In the genomic region with DNA sequence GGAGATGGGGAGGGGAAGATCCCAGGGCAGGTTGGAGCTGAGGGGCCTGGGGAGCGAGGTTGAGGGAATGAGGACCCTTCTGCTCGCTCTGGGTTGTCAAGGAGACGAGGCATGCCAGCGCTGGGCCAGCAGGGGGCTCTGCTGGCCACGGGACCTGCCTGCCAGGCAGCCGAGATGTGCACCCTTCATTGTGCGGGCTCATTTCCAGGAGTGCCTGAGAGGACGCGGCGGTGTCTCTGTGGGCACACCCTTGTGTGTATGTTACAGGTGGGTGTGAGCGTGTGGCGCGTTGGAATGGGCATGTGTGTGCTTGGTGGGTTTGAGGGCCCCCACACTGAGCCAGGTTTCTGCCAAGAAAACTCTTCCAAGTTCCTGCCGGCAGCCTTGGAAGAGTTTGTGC, we compare ENCODE assay signal across 8 cellular contexts. TPM values are rescaled to one million over a fixed set of nuclear protein-coding genes. Genes with fewer than 3 reads are reported as not detected.
DNase-seq lines count a peak whose midpoint lies in the region; ATAC-seq and TF ChIP-seq lines count a peak whose summit lies in the region.

No MANE protein-coding gene starts in this region.

- peak overlapping the region in 9 of 11 experiments; percentile 24 to 53 (median 42); a peak in 14 of 22 replicates for H3K4me2 ChIP-seq in BLaER1 treated with 17β-estradiol and CSF1 and Interleukin-3, amounts not matched to agents 10 nM and 100 nM
- peak overlapping the region; percentile 44 for H3K4me2 ChIP-seq in HCT116 (ENCODE audit: low read length)

- intact Hi-C loops in HCT116 (cut with micrococcal nuclease): loop anchor here (1.0 kb wide), 1 partner anchor 41 kb away; no protein-coding TSS in a partner anchor

- H3K9me3 Mint-ChIP-seq in endodermal cell: no peaks in the 10 kb centered on the region
- H3K9me3 Mint-ChIP-seq in stimulated activated memory B cell treated with anti-CD40 and anti-IgM and Interleukin-4, amounts not matched to agents 10 μg/mL and 1 μg/mL and 100 μg/mL, for 72 hours: no peaks in the 10 kb centered on the region

- RAD21 ChIA-PET in HCT116 (lab: Charles Lee; ENCODE audit: low non-redundant PET in 1 of 2, low total read pairs in 2 of 2, uncharacterized antibody in 2 of 2, unreplicated experiment in 2 of 2): no interaction called here

- peaks cover 0 to 41% (median 26%) of the 10 kb centered on the region in 11 experiments; a peak in 15 of 22 replicates for H3K36me3 ChIP-seq in BLaER1 treated with 17β-estradiol and CSF1 and Interleukin-3, amounts not matched to agents 10 nM and 100 nM
- H3K36me3 ChIP-seq in HCT116 (ENCODE audit: control insufficient read depth in 1 of 2, insufficient read depth in 2 of 2, low read length in 2 of 2) (no peaks in the 10 kb centered on the region), endodermal cell (ENCODE audit: control insufficient read depth, insufficient read depth, low read length) (no peaks in the 10 kb centered on the region), muscle layer of colon (ENCODE audit: insufficient read depth, low read length) (no peaks in the 10 kb centered on the region)

- peaks cover 66 to 82% (median 80%) of the 10 kb centered on the region in 10 experiments for H3K4me1 ChIP-seq in BLaER1 treated with 17β-estradiol and CSF1 and Interleukin-3, amounts not matched to agents 10 nM and 100 nM
- H3K4me1 ChIP-seq in HCT116 (ENCODE audit: control insufficient read depth in 1 of 2, insufficient read depth in 2 of 2, low read length in 2 of 2): peaks cover 36 to 50% of the 10 kb centered on the region in 2 experiments
- no peaks in the 10 kb centered on the region for H3K4me1 ChIP-seq in endodermal cell (ENCODE audit: control insufficient read depth, insufficient read depth, low read length)
- H3K4me1 ChIP-seq in muscle layer of colon (ENCODE audit: insufficient read depth, low read length): peaks cover 49% of the 10 kb centered on the region

- H3K4me1 Mint-ChIP-seq in endodermal cell: no peaks in the 10 kb centered on the region
- peaks cover 6% of the 10 kb centered on the region for H3K4me1 Mint-ChIP-seq in stimulated activated memory B cell treated with anti-CD40 and anti-IgM and Interleukin-4, amounts not matched to agents 10 μg/mL and 1 μg/mL and 100 μg/mL, for 72 hours

- no peak overlapping the region for H3K27ac Mint-ChIP-seq in endodermal cell
- H3K27ac Mint-ChIP-seq in stimulated activated memory B cell treated with anti-CD40 and anti-IgM and Interleukin-4, amounts not matched to agents 10 μg/mL and 1 μg/mL and 100 μg/mL, for 72 hours: no peak overlapping the region

- peak; percentile 98 for TF ChIP-seq RAD21 in HCT116 (IDR thresholded peaks at IDR 0.05; ENCODE audit: low read depth)

- H2AFZ ChIP-seq in HCT116 (ENCODE audit: low read depth, low read length, poor library complexity, severe bottlenecking): no peak overlapping the region

- CTCF ChIA-PET in HCT116 (lab: Charles Lee): interaction anchor here (0.6 to 1.8 kb wide), 4 partner anchors 15 to 219 kb away, joined by 3 to 5 read pairs (median 4); no protein-coding TSS in a partner anchor

- H3K9me3 ChIP-seq in BLaER1 treated with 17β-estradiol and CSF1 and Interleukin-3, amounts not matched to agents 10 nM and 100 nM (replicated peaks in 1 of 11): no peaks in the 10 kb centered on the region
- no peaks in the 10 kb centered on the region for H3K9me3 ChIP-seq in HCT116 (ENCODE audit: control insufficient read depth in 1 of 2, insufficient read depth in 1 of 2, low read depth in 1 of 2, low read length in 2 of 2)
- H3K9me3 ChIP-seq in endodermal cell (ENCODE audit: control insufficient read depth, low read length): no peaks in the 10 kb centered on the region
- H3K9me3 ChIP-seq in muscle layer of colon (ENCODE audit: low read length): no peaks in the 10 kb centered on the region

- ATAC-seq in HCT116: peak; percentile 92
- peak; percentile 74 for ATAC-seq in stimulated activated memory B cell treated with anti-CD40 and anti-IgM and Interleukin-4, amounts not matched to agents 10 μg/mL and 1 μg/mL and 100 μg/mL, for 72 hours
- no peak for ATAC-seq in GM21390 (IDR thresholded peaks at IDR 0.05; ENCODE audit: unreplicated experiment)

- H3K27ac ChIP-seq in BLaER1 treated with 17β-estradiol and CSF1 and Interleukin-3, amounts not matched to agents 10 nM and 100 nM: no peak overlapping the region
- H3K27ac ChIP-seq in HCT116 (ENCODE audit: low read depth, low read length) (no peak overlapping the region; the same call in 1 of the 2 replicates), endodermal cell (ENCODE audit: low read depth, low read length) (no peak overlapping the region), muscle layer of colon (ENCODE audit: low read depth, low read length) (peak overlapping the region; percentile 27)

- peaks cover 39 to 100% (median 85%) of the 10 kb centered on the region in 11 experiments; a peak in 21 of 22 replicates for H4K20me1 ChIP-seq in BLaER1 treated with 17β-estradiol and CSF1 and Interleukin-3, amounts not matched to agents 10 nM and 100 nM
- no peaks in the 10 kb centered on the region for H4K20me1 ChIP-seq in HCT116 (ENCODE audit: insufficient read depth)

- H3K9ac ChIP-seq in BLaER1 treated with 17β-estradiol and CSF1 and Interleukin-3, amounts not matched to agents 10 nM and 100 nM: peak overlapping the region in 2 of 11 experiments; percentile 1 to 3; a peak in 1 of 22 replicates
- H3K9ac ChIP-seq in HCT116 (ENCODE audit: low read length): no peak overlapping the region
- no peak overlapping the region for H3K9ac ChIP-seq in endodermal cell (ENCODE audit: extremely low read depth, low read length, poor library complexity, severe bottlenecking)
- no peak overlapping the region for H3K9ac ChIP-seq in muscle layer of colon (ENCODE audit: low read length)

- H3K36me3 Mint-ChIP-seq in endodermal cell (ENCODE audit: low read depth): no peaks in the 10 kb centered on the region
- no peaks in the 10 kb centered on the region for H3K36me3 Mint-ChIP-seq in stimulated activated memory B cell treated with anti-CD40 and anti-IgM and Interleukin-4, amounts not matched to agents 10 μg/mL and 1 μg/mL and 100 μg/mL, for 72 hours

- TF ChIP-seq POLR2A in HCT116 (IDR thresholded peaks at IDR 0.05; ENCODE audit: borderline replicate concordance, extremely low read depth, insufficient read depth, insufficient read length): no peak

- no peak overlapping the region for H3K4me3 Mint-ChIP-seq in endodermal cell
- no peak overlapping the region for H3K4me3 Mint-ChIP-seq in stimulated activated memory B cell treated with anti-CD40 and anti-IgM and Interleukin-4, amounts not matched to agents 10 μg/mL and 1 μg/mL and 100 μg/mL, for 72 hours

- peaks cover 6% of the 10 kb centered on the region for H3K27me3 Mint-ChIP-seq in endodermal cell (ENCODE audit: insufficient read depth)
- peaks cover 43% of the 10 kb centered on the region for H3K27me3 Mint-ChIP-seq in stimulated activated memory B cell treated with anti-CD40 and anti-IgM and Interleukin-4, amounts not matched to agents 10 μg/mL and 1 μg/mL and 100 μg/mL, for 72 hours

- WGBS in endodermal cell (ENCODE audit: insufficient coverage in 1 of 2, insufficient read length in 1 of 2), 2 experiments: 26 to 34% methylated on average over 6 to 14 of the region's 14 CpGs

- POLR2A ChIA-PET in HCT116 (lab: Charles Lee): no interaction called here

- no peaks in the 10 kb centered on the region for H3K9me2 ChIP-seq in HCT116 (ENCODE audit: insufficient read depth)

- TF ChIP-seq CTCF in HCT116 (IDR thresholded peaks at IDR 0.05 in 2 of 3, conservative IDR thresholded peaks at IDR 0.05 in 1 of 3; ENCODE audit: borderline replicate concordance in 1 of 3, insufficient read depth in 1 of 3, low read depth in 2 of 3, low read length in 2 of 3): peak; percentile 94 to 96 (median 94)
- peak; percentile 92 for TF ChIP-seq CTCF in endodermal cell (conservative IDR thresholded peaks at IDR 0.05)

- H3K79me2 ChIP-seq in HCT116 (ENCODE audit: insufficient read depth, low read length): no peaks in the 10 kb centered on the region

- no TSS peak for BruUV-seq in HCT116 (replicated peaks; lab: Mats Ljungman, UMichigan)

- no peak overlapping the region for H3K4me3 ChIP-seq in BLaER1 treated with 17β-estradiol and CSF1 and Interleukin-3, amounts not matched to agents 10 nM and 100 nM
- H3K4me3 ChIP-seq in HCT116 (replicated peaks in 1 of 2; ENCODE audit: low read depth in 1 of 2, low read length in 2 of 2): no peak overlapping the region
- no peak overlapping the region for H3K4me3 ChIP-seq in endodermal cell (ENCODE audit: low read length)
- peak overlapping the region in 1 of 2 donors; percentile 0 for H3K4me3 ChIP-seq in muscle layer of colon (ENCODE audit: low read depth in 1 of 2, low read length in 2 of 2)

- DNase-seq in HCT116 (ENCODE audit: low read depth, low spot score) (no peak), NCI-H526 (lab: John Stamatoyannopoulos, UW) (peak; percentile 21 to 84), endodermal cell (peak; percentile 94)
- DNase-seq in activated CD8-positive, alpha-beta memory T cell treated with anti-CD3 and anti-CD28 coated beads for 24 hours: peak; percentile 79

- no peaks in the 10 kb centered on the region for H3K27me3 ChIP-seq in BLaER1 treated with 17β-estradiol and CSF1 and Interleukin-3, amounts not matched to agents 10 nM and 100 nM
- H3K27me3 ChIP-seq in HCT116 (ENCODE audit: insufficient read depth, low read length) (no peaks in the 10 kb centered on the region), endodermal cell (ENCODE audit: control insufficient read depth, insufficient read depth, low read length, poor library complexity, severe bottlenecking) (no peaks in the 10 kb centered on the region), muscle layer of colon (ENCODE audit: control insufficient read depth in 1 of 2, insufficient read depth in 2 of 2, low read length in 2 of 2) (no peaks in the 10 kb centered on the region)

TF ChIP-seq in HCT116, 20 proteins besides CTCF, POLR2A, EP300 and RAD21:
- TF ChIP-seq FOSL1 (IDR thresholded peaks at IDR 0.05; ENCODE audit: low read depth) (no peak), TCF7L2 (IDR thresholded peaks at IDR 0.05; ENCODE audit: borderline replicate concordance, extremely low read depth, insufficient read depth, insufficient read length) (peak; percentile 27)

RNA-seq across cellular contexts. Expression of a gene that starts 15.9 kb away (rescaled TPM):
- total RNA-seq in HCT116 (2021; ENCODE audit: unreplicated experiment) (41.0 TPM), endodermal cell (10 to 100 TPM in 1 of 2 donors, 1 to 10 TPM in 1; 9.4 to 18.0 TPM)
- polyA plus RNA-seq in HCT116 (2012): 19.5 and 21.5 TPM in 2 replicates
- polyA plus RNA-seq in endodermal cell (2013, experiment 1 of 2): 22.0 TPM
- 12.8 TPM for polyA plus RNA-seq in endodermal cell (2013, experiment 2 of 2)
